ENCODE assay signal across 1 cellular context in the genomic region with DNA sequence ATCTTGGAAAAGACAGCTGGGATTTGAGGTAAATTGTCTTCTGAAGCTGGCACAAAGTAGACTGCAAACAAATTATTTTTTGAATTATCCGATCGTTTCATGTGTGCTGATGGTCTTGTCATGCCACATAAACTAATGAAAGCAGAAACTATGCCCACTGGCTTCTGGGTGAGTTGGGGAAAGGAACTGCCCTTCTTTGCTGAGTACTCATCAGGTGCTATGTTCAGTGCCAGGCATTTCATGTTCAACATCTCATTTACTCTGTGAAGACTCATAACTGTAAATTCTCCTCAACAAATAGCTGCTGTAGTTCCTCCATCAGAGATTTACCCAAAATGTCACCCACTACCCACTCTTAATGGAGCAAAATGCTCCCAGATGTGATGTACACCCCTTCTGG.
TF ChIP-seq lines count a peak whose summit lies in the region.

No MANE protein-coding gene starts in this region.

TF ChIP-seq in H1, 55 proteins besides CTCF, POLR2A, EP300 and RAD21:
- no peak for TF ChIP-seq ASH2L (IDR thresholded peaks at IDR 0.05; ENCODE audit: low read length)
- no peak for TF ChIP-seq RNF2 (IDR thresholded peaks at IDR 0.05; ENCODE audit: borderline replicate concordance, low read depth, low read length, missing control alignments, poor library complexity, severe bottlenecking)
- TF ChIP-seq JUN (IDR thresholded peaks at IDR 0.05; ENCODE audit: low read depth, low read length): no peak
- no peak for TF ChIP-seq GABPA (IDR thresholded peaks at IDR 0.05; ENCODE audit: borderline replicate concordance, insufficient read depth, low read length)
- TF ChIP-seq RBBP5 (IDR thresholded peaks at IDR 0.05; ENCODE audit: borderline replicate concordance, low read depth, low read length): no peak
- TF ChIP-seq SP4 (IDR thresholded peaks at IDR 0.05; ENCODE audit: low read length): no peak
- TF ChIP-seq SRF (IDR thresholded peaks at IDR 0.05; ENCODE audit: low read depth, low read length): no peak
- no peak for TF ChIP-seq RFX5 (IDR thresholded peaks at IDR 0.05; ENCODE audit: borderline replicate concordance, low read depth, low read length)
- TF ChIP-seq, protein P1, sequence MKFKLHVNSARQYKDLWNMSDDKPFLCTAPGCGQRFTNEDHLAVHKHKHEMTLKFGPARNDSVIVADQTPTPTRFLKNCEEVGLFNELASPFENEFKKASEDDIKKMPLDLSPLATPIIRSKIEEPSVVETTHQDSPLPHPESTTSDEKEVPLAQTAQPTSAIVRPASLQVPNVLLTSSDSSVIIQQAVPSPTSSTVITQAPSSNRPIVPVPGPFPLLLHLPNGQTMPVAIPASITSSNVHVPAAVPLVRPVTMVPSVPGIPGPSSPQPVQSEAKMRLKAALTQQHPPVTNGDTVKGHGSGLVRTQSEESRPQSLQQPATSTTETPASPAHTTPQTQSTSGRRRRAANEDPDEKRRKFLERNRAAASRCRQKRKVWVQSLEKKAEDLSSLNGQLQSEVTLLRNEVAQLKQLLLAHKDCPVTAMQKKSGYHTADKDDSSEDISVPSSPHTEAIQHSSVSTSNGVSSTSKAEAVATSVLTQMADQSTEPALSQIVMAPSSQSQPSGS (IDR thresholded peaks at IDR 0.05; ENCODE audit: low read length): no peak
- TF ChIP-seq, protein P2, sequence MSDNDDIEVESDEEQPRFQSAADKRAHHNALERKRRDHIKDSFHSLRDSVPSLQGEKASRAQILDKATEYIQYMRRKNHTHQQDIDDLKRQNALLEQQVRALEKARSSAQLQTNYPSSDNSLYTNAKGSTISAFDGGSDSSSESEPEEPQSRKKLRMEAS (IDR thresholded peaks at IDR 0.05): no peak
- no peak for TF ChIP-seq SIRT6 (IDR thresholded peaks at IDR 0.05; ENCODE audit: low read length)
- TF ChIP-seq TBP (IDR thresholded peaks at IDR 0.05; ENCODE audit: low read depth, low read length): no peak
